Comparison of ENCODE assay signal across 17 cellular contexts in genomic region chr4:4854649-4855292, GRCh38. TPM values are rescaled to one million over a fixed set of nuclear protein-coding genes. Genes with fewer than 3 reads are reported as not detected.
DNase-seq lines count a peak whose midpoint lies in the region; ATAC-seq, FAIRE-seq and TF ChIP-seq lines count a peak whose summit lies in the region.
"Had no signal": no experiment of that assay in that cellular context is flagged by ENCODE, and none has a peak within 500 bp of the region (broad histone marks: within the 10 kb centered on the region; RNA-seq: fewer than 3 reads in every experiment).

No MANE protein-coding gene starts in this region.

- H3K27me3 Mint-ChIP-seq in stimulated activated naive CD8-positive, alpha-beta T cell treated with anti-CD3 and anti-CD28 coated beads, Interleukin-15, amount 100 ng/mL, for 72 hours, result peaks cover 97% of the 10 kb centered on the region
- peaks cover 46% of the 10 kb centered on the region for H3K27me3 Mint-ChIP-seq in osteocyte (ENCODE audit: unreplicated experiment)

- FAIRE-seq in RCC 7860 (lab: Jason Lieb, UNC), result no peak

- no peaks in the 10 kb centered on the region for H3K9me3 Mint-ChIP-seq in stimulated activated naive CD8-positive, alpha-beta T cell treated with anti-CD3 and anti-CD28 coated beads, Interleukin-15, amount 100 ng/mL, for 72 hours
- H3K9me3 Mint-ChIP-seq in osteocyte (ENCODE audit: unreplicated experiment), result no peaks in the 10 kb centered on the region

- peaks cover 4 to 54% (median 45%) of the 10 kb centered on the region in 9 donors for H3K4me1 ChIP-seq in heart right ventricle
- peaks cover 9% of the 10 kb centered on the region for H3K4me1 ChIP-seq in iPS-15b (ENCODE audit: control insufficient read depth, insufficient read depth, low read length)
- peaks cover 3 to 72% (median 35%) of the 10 kb centered on the region in 6 donors for H3K4me1 ChIP-seq in spleen
- H3K4me1 ChIP-seq: foreskin keratinocyte, SJSA1 had no signal

- ATAC-seq in Right ventricle myocardium superior (ENCODE audit: poor library complexity) (no peak), heart right ventricle (no peak)
- no peak for ATAC-seq in stimulated activated naive CD8-positive, alpha-beta T cell treated with anti-CD3 and anti-CD28 coated beads, Interleukin-15, amount 100 ng/mL, for 72 hours
- ATAC-seq: activated CD8-positive, alpha-beta T cell treated with anti-CD3 and anti-CD28 coated beads, Interleukin-2, amount 10 ng/mL, durations not matched to agents 7 days and 5 days; foreskin keratinocyte had no signal

- no peak overlapping the region for H3K27ac Mint-ChIP-seq in stimulated activated naive CD8-positive, alpha-beta T cell treated with anti-CD3 and anti-CD28 coated beads, Interleukin-15, amount 100 ng/mL, for 72 hours
- no peak overlapping the region for H3K27ac Mint-ChIP-seq in osteocyte (ENCODE audit: unreplicated experiment)

- no peak overlapping the region for H3K27ac ChIP-seq in heart right ventricle
- no peak overlapping the region for H3K27ac ChIP-seq in spleen
- H3K27ac ChIP-seq: brain microvascular endothelial cell, foreskin keratinocyte, SJSA1 had no signal

- 2 to 6% methylated on average over 31 of the region's 31 CpGs for WGBS in heart right ventricle, 2 donors
- 9 to 18% (median 10%) methylated on average over 28 to 31 of the region's 31 CpGs for WGBS in spleen, 5 donors

- H3K4me3 ChIP-seq in heart right ventricle (no peak overlapping the region), iPS-15b (ENCODE audit: low read depth, low read length) (peak overlapping the region; percentile 26), spleen (no peak overlapping the region)
- H3K4me3 ChIP-seq: SJSA1 had no signal

- DNase-seq in Right ventricle myocardium superior, result peak; percentile 17
- no peak for DNase-seq in heart right ventricle
- peak; percentile 30 for DNase-seq in NCI-H748 treated with DMSO at 0.1 percent for 48 hours (lab: John Stamatoyannopoulos, UW)
- DNase-seq in spleen, result peak; percentile 73
- DNase-seq in stimulated activated naive CD8-positive, alpha-beta T cell treated with anti-CD3 and anti-CD28 coated beads, Interleukin-15, amount 100 ng/mL, for 72 hours, result no peak
- DNase-seq in RCC 7860 (ENCODE audit: low spot score), result no peak
- no peak for DNase-seq in osteocyte (ENCODE audit: extremely low spot score, unreplicated experiment)
- DNase-seq: activated CD8-positive, alpha-beta T cell treated with anti-CD3 and anti-CD28 coated beads, Interleukin-2, amount 10 ng/mL, durations not matched to agents 7 days and 5 days; activated naive CD4-positive, alpha-beta T cell; brain microvascular endothelial cell; effector memory CD4-positive, alpha-beta T cell; foreskin keratinocyte; midbrain; NCI-H1694 treated with DMSO at 0.1 percent for 48 hours; substantia nigra had no signal

- no peak for TF ChIP-seq POLR2A in spleen (IDR thresholded peaks at IDR 0.05)

- peaks cover 51 to 100% (median 97%) of the 10 kb centered on the region in 7 donors for H3K27me3 ChIP-seq in heart right ventricle
- H3K27me3 ChIP-seq in iPS-15b (ENCODE audit: control insufficient read depth, insufficient read depth, low read length), result peaks cover 93% of the 10 kb centered on the region
- H3K27me3 ChIP-seq in spleen (replicated peaks in 1 of 7), result peaks cover 3 to 100% (median 90%) of the 10 kb centered on the region in 7 donors
- H3K27me3 ChIP-seq: SJSA1 had no signal

- H3K36me3 Mint-ChIP-seq in osteocyte (ENCODE audit: unreplicated experiment), result no peaks in the 10 kb centered on the region

- H3K4me1 Mint-ChIP-seq in stimulated activated naive CD8-positive, alpha-beta T cell treated with anti-CD3 and anti-CD28 coated beads, Interleukin-15, amount 100 ng/mL, for 72 hours, result peaks cover 64% of the 10 kb centered on the region
- peaks cover 31% of the 10 kb centered on the region for H3K4me1 Mint-ChIP-seq in osteocyte (ENCODE audit: unreplicated experiment)

- TF ChIP-seq CTCF in heart right ventricle (IDR thresholded peaks at IDR 0.05), result no peak
- no peak for TF ChIP-seq CTCF in spleen (IDR thresholded peaks at IDR 0.05 in 8 of 11, conservative IDR thresholded peaks at IDR 0.05 in 3 of 11)
- no peak for TF ChIP-seq CTCF in osteocyte (IDR thresholded peaks at IDR 0.05)

- no peaks in the 10 kb centered on the region for H3K9me3 ChIP-seq in heart right ventricle
- H3K9me3 ChIP-seq in iPS-15b (ENCODE audit: control insufficient read depth, insufficient read depth, low read length), result no peaks in the 10 kb centered on the region
- H3K9me3 ChIP-seq in spleen, result peaks cover 0 to 23% (median 0%) of the 10 kb centered on the region in 8 donors
- H3K9me3 ChIP-seq: SJSA1 had no signal

- H3K36me3 ChIP-seq in heart right ventricle, result no peaks in the 10 kb centered on the region
- H3K36me3 ChIP-seq in iPS-15b (ENCODE audit: control insufficient read depth, insufficient read depth, low read length), result no peaks in the 10 kb centered on the region
- H3K36me3 ChIP-seq in spleen, result no peaks in the 10 kb centered on the region
- H3K36me3 ChIP-seq: brain microvascular endothelial cell, SJSA1 had no signal

- H3K9ac ChIP-seq in iPS-15b (ENCODE audit: low read depth, low read length), result no peak overlapping the region

- intact Hi-C loops in Right ventricle myocardium superior (cut with DNase I), result no loop called here
- intact Hi-C loops in heart right ventricle (cut with DNase I), result loop anchor here in 1 of 10 donors (10.0 kb wide), 1 partner anchor 370 kb away; no protein-coding TSS in a partner anchor
- intact Hi-C loops in spleen (cut with DNase I; ENCODE audit: low total_unique reads), result no loop called here

- H3K4me3 Mint-ChIP-seq in stimulated activated naive CD8-positive, alpha-beta T cell treated with anti-CD3 and anti-CD28 coated beads, Interleukin-15, amount 100 ng/mL, for 72 hours, result peak overlapping the region in 1 of 2 donors; percentile 8
- H3K4me3 Mint-ChIP-seq in osteocyte (ENCODE audit: unreplicated experiment), result no peak overlapping the region

RNA-seq across cellular contexts. Expression of gene MSX1, which starts 4.7 kb away (rescaled TPM):
- total RNA-seq in Right ventricle myocardium superior (3.9 TPM), heart right ventricle (1 to 10 TPM; 1.9 to 6.7 (median 4.0) TPM), spleen (1 to 10 TPM; 2.8 to 6.8 (median 5.2) TPM), osteocyte (2.2 and 3.5 TPM in 2 replicates)
- polyA plus RNA-seq in heart right ventricle (1 to 10 TPM; 4.0 to 4.8 TPM), spleen (1 to 10 TPM; 1.1 to 2.6 (median 2.0) TPM)
- total RNA-seq: activated CD8-positive, alpha-beta T cell treated with anti-CD3 and anti-CD28 coated beads, Interleukin-2, amount 10 ng/mL, durations not matched to agents 7 days and 5 days had no signal

Comparison
In these comparisons a context has a peak if more than half of its experiments do, and no peak if none do; other contexts are left out.
1. DNase-seq: peak in Right ventricle myocardium superior (single experiment), NCI-H748 treated with DMSO at 0.1 percent for 48 hours (single experiment) and spleen (single experiment); none in heart right ventricle (0 of 2), stimulated activated naive CD8-positive, alpha-beta T cell treated with anti-CD3 and anti-CD28 coated beads, Interleukin-15, amount 100 ng/mL, for 72 hours (0 of 2), RCC 7860 (single experiment) and osteocyte (single experiment).